In genomic region chr11:64284962-64285884, GRCh38 we compare ENCODE assay signal across 8 cellular contexts. TPM values are rescaled to one million over a fixed set of nuclear protein-coding genes. Genes with fewer than 3 reads are reported as not detected.
DNase-seq lines count a peak whose midpoint lies in the region; ATAC-seq, FAIRE-seq and TF ChIP-seq lines count a peak whose summit lies in the region.

GPR137 (plus strand) TSS chr11:64285848; CDS start chr11:64286525, 677 bp downstream.

- POLR2A ChIA-PET in Caco-2 (lab: Charles Lee) = interaction anchor here (0.7 to 2.1 kb wide), 6 partner anchors 14 to 70 kb away, joined by 3 to 10 read pairs (median 4); partner anchors contain the start of genes PRDX5 and TRMT112
- POLR2A ChIA-PET in PC-3 (lab: Charles Lee; ENCODE audit: unreplicated experiment) = no interaction called here

- TSS peak; percentile 92 for BruUV-seq in Caco-2 (replicated peaks; lab: Mats Ljungman, UMichigan)
- TSS peak; percentile 91 for BruUV-seq in PC-3 (replicated peaks; lab: Mats Ljungman, UMichigan)

- H3K9me3 ChIP-seq in Caco-2 (no peaks in the 10 kb centered on the region), PC-3 (ENCODE audit: low read length) (no peaks in the 10 kb centered on the region), esophagus (ENCODE audit: control insufficient read depth in 2 of 2, insufficient read depth in 1 of 2, low read depth in 1 of 2, low read length in 1 of 2) (no peaks in the 10 kb centered on the region), muscle layer of colon (ENCODE audit: low read length) (no peaks in the 10 kb centered on the region)

- ATAC-seq in GM21381 (IDR thresholded peaks at IDR 0.05; ENCODE audit: unreplicated experiment) (peak; percentile 61), PC-3 (peak; percentile 47)
- ATAC-seq in activated T-cell treated with anti-CD3 and anti-CD28 coated beads, Interleukin-2, amount 50 U/mL, for 4 hours = peak; percentile 69 to 71

- H3K27ac ChIP-seq in PC-3 (ENCODE audit: low read length) (peak within 1 kb of the TSS; percentile 62), esophagus (ENCODE audit: low read depth in 2 of 2, low read length in 1 of 2) (peak within 1 kb of the TSS; percentile 95 to 97), muscle layer of colon (ENCODE audit: low read depth, low read length) (peak within 1 kb of the TSS; percentile 100)

- CTCF ChIA-PET in Caco-2 (lab: Charles Lee) = interaction anchor here (0.7 to 2.8 kb wide), 6 partner anchors 15 to 409 kb away, joined by 4 to 15 read pairs (median 7); no protein-coding TSS in a partner anchor
- CTCF ChIA-PET in PC-3 (lab: Charles Lee) = interaction anchor here (1.0 to 1.1 kb wide), 2 partner anchors 9 to 33 kb away, joined by 3 read pairs; no protein-coding TSS in a partner anchor

- no peaks in the 10 kb centered on the region for H3K9me3 Mint-ChIP-seq in Caco-2 (ENCODE audit: unreplicated experiment)
- H3K9me3 Mint-ChIP-seq in activated T-cell treated with anti-CD3 and anti-CD28 coated beads, Interleukin-2, amount 50 U/mL, for 4 hours = no peaks in the 10 kb centered on the region

- peak; percentile 54 for FAIRE-seq in HTR-8/SVneo (lab: Jason Lieb, UNC)

- peaks cover 17% of the 10 kb centered on the region for H3K36me3 Mint-ChIP-seq in Caco-2 (ENCODE audit: insufficient read depth, unreplicated experiment)
- H3K36me3 Mint-ChIP-seq in activated T-cell treated with anti-CD3 and anti-CD28 coated beads, Interleukin-2, amount 50 U/mL, for 4 hours (ENCODE audit: insufficient read depth) = peaks cover 9% of the 10 kb centered on the region

- peak within 1 kb of the TSS; percentile 82 for H3K4me3 Mint-ChIP-seq in Caco-2 (ENCODE audit: unreplicated experiment)
- peak within 1 kb of the TSS; percentile 85 for H3K4me3 Mint-ChIP-seq in activated T-cell treated with anti-CD3 and anti-CD28 coated beads, Interleukin-2, amount 50 U/mL, for 4 hours

- H3K36me3 ChIP-seq in Caco-2 (ENCODE audit: control insufficient read depth, insufficient read depth, low read length) = no peaks in the 10 kb centered on the region; the same call in 1 of the 2 replicates
- H3K36me3 ChIP-seq in PC-3 (ENCODE audit: low read depth, low read length) = no peaks in the 10 kb centered on the region
- peaks cover 0 to 5% of the 10 kb centered on the region in 2 donors for H3K36me3 ChIP-seq in esophagus (ENCODE audit: control insufficient read depth in 2 of 2, insufficient read depth in 2 of 2, low read length in 1 of 2)
- peaks cover 10% of the 10 kb centered on the region for H3K36me3 ChIP-seq in muscle layer of colon (ENCODE audit: insufficient read depth, low read length)

- peaks cover 5% of the 10 kb centered on the region for H3K4me1 ChIP-seq in Caco-2
- H3K4me1 ChIP-seq in PC-3 (ENCODE audit: insufficient read depth, low read length) = peaks cover 18% of the 10 kb centered on the region
- peaks cover 6 to 24% of the 10 kb centered on the region in 2 donors for H3K4me1 ChIP-seq in esophagus (ENCODE audit: control insufficient read depth in 2 of 2, insufficient read depth in 2 of 2, low read length in 1 of 2)
- H3K4me1 ChIP-seq in muscle layer of colon (ENCODE audit: insufficient read depth, low read length) = peaks cover 19% of the 10 kb centered on the region

- no peaks in the 10 kb centered on the region for H3F3A ChIP-seq in PC-3 (ENCODE audit: low read length, unreplicated experiment)

- DNase-seq in Caco-2 (peak; percentile 83 to 90), HTR-8/SVneo (ENCODE audit: insufficient read length, low spot score) (peak; percentile 78), PC-3 (peak; percentile 79)
- DNase-seq in activated T-cell treated with anti-CD3 and anti-CD28 coated beads, Interleukin-2, amount 50 U/mL, for 4 hours = peak; percentile 89
- peak; percentile 78 to 89 for DNase-seq in stimulated activated CD8-positive, alpha-beta memory T cell treated with anti-CD3 and anti-CD28 coated beads, Interleukin-7, amount 100 ng/mL, for 4 hours (ENCODE audit: low read depth in 2 of 2)

- H4K20me1 ChIP-seq in PC-3 (ENCODE audit: low read length) = no peaks in the 10 kb centered on the region

- 0 to 1% methylated on average over 83 to 102 of the region's 102 CpGs for WGBS in esophagus, 2 donors

- H2AFZ ChIP-seq in PC-3 (ENCODE audit: low read length) = peak within 1 kb of the TSS; percentile 88

- peaks cover 14% of the 10 kb centered on the region for H3K4me1 Mint-ChIP-seq in Caco-2 (ENCODE audit: low read depth, unreplicated experiment)
- peaks cover 14% of the 10 kb centered on the region for H3K4me1 Mint-ChIP-seq in activated T-cell treated with anti-CD3 and anti-CD28 coated beads, Interleukin-2, amount 50 U/mL, for 4 hours (ENCODE audit: low read depth)

- intact Hi-C loops in Caco-2 (cut with micrococcal nuclease; ENCODE audit: unreplicated experiment) = loop anchor here (1.0 to 2.0 kb wide), 2 partner anchors 15 to 20 kb away; partner anchors contain the start of gene ESRRA
- intact Hi-C loops in PC-3 (cut with micrococcal nuclease) = loop anchor here (2.0 kb wide), 2 partner anchors 14 to 16 kb away; partner anchors contain the start of gene CATSPERZ

- H3K27ac Mint-ChIP-seq in Caco-2 (ENCODE audit: unreplicated experiment) = peak within 1 kb of the TSS; percentile 91

- peak within 1 kb of the TSS; percentile 74 for H3K4me3 ChIP-seq in Caco-2 (ENCODE audit: low read depth, low read length)
- peak within 1 kb of the TSS; percentile 73 for H3K4me3 ChIP-seq in PC-3 (ENCODE audit: low read length)
- H3K4me3 ChIP-seq in esophagus (ENCODE audit: low read depth in 1 of 2, low read length in 2 of 2) = peak within 1 kb of the TSS; percentile 63 to 74
- H3K4me3 ChIP-seq in muscle layer of colon (ENCODE audit: low read depth in 1 of 2, low read length in 2 of 2) = peak within 1 kb of the TSS; percentile 79 to 94

- no peak for TF ChIP-seq CTCF in Caco-2 (IDR thresholded peaks at IDR 0.05; ENCODE audit: insufficient read depth in 1 of 2, low read depth in 1 of 2, low read length in 1 of 2, severe bottlenecking in 1 of 2, unreplicated experiment in 1 of 2)
- no peak for TF ChIP-seq CTCF in PC-3 (conservative IDR thresholded peaks at IDR 0.05; ENCODE audit: low read depth, low read length)

- H3K79me2 ChIP-seq in PC-3 (ENCODE audit: low read length) = peaks cover 28% of the 10 kb centered on the region

- peak within 1 kb of the TSS; percentile 90 for H3K4me2 ChIP-seq in PC-3 (ENCODE audit: low read length)

- H3K27me3 Mint-ChIP-seq in Caco-2 (ENCODE audit: insufficient read depth, unreplicated experiment) = no peaks in the 10 kb centered on the region
- H3K27me3 Mint-ChIP-seq in activated T-cell treated with anti-CD3 and anti-CD28 coated beads, Interleukin-2, amount 50 U/mL, for 4 hours (ENCODE audit: low read depth) = peaks cover under 1% of the 10 kb centered on the region

- peak within 1 kb of the TSS; percentile 75 for H3K9ac ChIP-seq in PC-3 (ENCODE audit: low read length)
- peak within 1 kb of the TSS; percentile 93 for H3K9ac ChIP-seq in muscle layer of colon (ENCODE audit: low read length)

- no peaks in the 10 kb centered on the region for H3K9me2 ChIP-seq in PC-3 (replicated peaks; ENCODE audit: low read length)

- no peaks in the 10 kb centered on the region for H3K27me3 ChIP-seq in Caco-2 (replicated peaks; ENCODE audit: control insufficient read depth, insufficient read depth, low read length)
- no peaks in the 10 kb centered on the region for H3K27me3 ChIP-seq in PC-3 (ENCODE audit: low read length)
- no peaks in the 10 kb centered on the region for H3K27me3 ChIP-seq in esophagus (ENCODE audit: control insufficient read depth in 1 of 2, insufficient read depth in 2 of 2, low read length in 2 of 2)
- H3K27me3 ChIP-seq in muscle layer of colon (ENCODE audit: control insufficient read depth in 1 of 2, insufficient read depth in 2 of 2, low read length in 2 of 2) = peaks cover 2 to 7% of the 10 kb centered on the region in 2 donors

RNA-seq across cellular contexts. Expression of gene GPR137, which starts in this region (rescaled TPM):
- total RNA-seq in Caco-2 (2022) (52.2 and 58.5 TPM in 2 replicates), PC-3 (2014; rRNA removed) (32.4 and 47.5 TPM in 2 replicates)
- 10 to 100 TPM; 43.1 to 46.2 (median 43.9) TPM for total RNA-seq in activated T-cell treated with anti-CD3 and anti-CD28 coated beads, Interleukin-2, amount 50 U/mL, for 4 hours
- polyA plus RNA-seq in esophagus = 10 to 100 TPM; 18.6 to 22.7 TPM

Comparison
In these comparisons a context has a peak if more than half of its experiments do, and no peak if none do; other contexts are left out.
1. Peak in every context shown above with its lines: DNase-seq, ATAC-seq, H3K4me3 ChIP-seq and H3K27ac ChIP-seq.